17 cellular contexts compared by ENCODE assay signal in the genomic region with DNA sequence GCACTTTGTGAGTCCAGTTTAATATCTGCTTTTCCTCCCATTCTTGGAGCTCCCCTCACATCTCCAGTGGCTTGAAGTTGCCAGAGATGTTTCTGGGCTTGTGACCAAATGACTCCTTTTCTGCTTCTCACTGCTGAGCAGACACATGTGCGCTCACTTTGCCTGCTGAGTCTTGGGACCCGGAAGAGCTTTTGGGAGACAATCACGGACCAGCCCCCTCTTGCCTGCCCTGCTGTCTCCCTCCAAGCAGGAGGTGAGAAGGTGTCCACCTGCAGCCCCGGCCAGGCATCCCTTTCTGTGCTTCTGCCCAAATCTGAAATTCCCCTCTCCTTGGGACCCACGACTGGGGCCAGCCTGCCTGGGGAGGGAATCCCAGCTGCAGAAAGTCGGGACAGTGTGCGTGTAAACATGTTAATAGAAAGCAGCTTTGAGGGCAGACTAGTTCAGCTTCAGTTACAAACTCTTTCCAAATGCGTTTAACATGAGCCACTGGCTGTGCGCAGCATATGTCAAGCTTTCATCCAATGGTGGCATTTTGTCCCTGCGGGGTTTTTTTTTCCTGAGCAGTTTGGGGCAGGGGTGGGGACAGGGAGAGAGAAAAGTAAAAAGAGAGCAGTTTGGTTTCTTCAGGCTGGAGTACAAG. TPM values are rescaled to one million over a fixed set of nuclear protein-coding genes. Genes with fewer than 3 reads are reported as not detected.
DNase-seq lines count a peak whose midpoint lies in the region; ATAC-seq and TF ChIP-seq lines count a peak whose summit lies in the region.
"Had no signal": no experiment of that assay in that cellular context is flagged by ENCODE, and none has a peak within 500 bp of the region (broad histone marks: within the 10 kb centered on the region; RNA-seq: fewer than 3 reads in every experiment).

No MANE protein-coding gene starts in this region.

- WGBS in GM23248 (ENCODE audit: low coverage in 1 of 2, low lambda C conversion rate in 2 of 2, missing lambda C conversion rate in 2 of 2), 2 experiments = 16 to 18% methylated on average over 10 of the region's 10 CpGs

- H4K20me1 ChIP-seq in GM23248 (ENCODE audit: insufficient read depth) (no peaks in the 10 kb centered on the region), PC-9 (ENCODE audit: insufficient read depth) (no peaks in the 10 kb centered on the region)
- H4K20me1 ChIP-seq: BLaER1 had no signal

- TF ChIP-seq CTCF in dorsolateral prefrontal cortex (IDR thresholded peaks at IDR 0.05 in 54 of 56, conservative IDR thresholded peaks at IDR 0.05 in 2 of 56; ENCODE audit: low read depth in 1 of 56, partially characterized antibody in 56 of 56) = no peak
- no peak for TF ChIP-seq CTCF in lower lobe of right lung (IDR thresholded peaks at IDR 0.05)
- TF ChIP-seq CTCF in PC-9 (conservative IDR thresholded peaks at IDR 0.05) = no peak

- peak; percentile 91 for DNase-seq in GM23248
- DNase-seq in dorsolateral prefrontal cortex = peak in 2 of 10 donors; percentile 25 to 29
- DNase-seq in lower lobe of right lung = peak; percentile 32
- DNase-seq in substantia nigra (lab: John Stamatoyannopoulos, UW) = peak in 3 of 49 donors; percentile 32 to 59 (median 37)
- DNase-seq in activated CD4-positive, alpha-beta T cell treated with anti-CD3 and anti-CD28 coated beads for 4 hours = no peak
- DNase-seq in NCI-H748 (lab: John Stamatoyannopoulos, UW; ENCODE audit: unreplicated experiment) = no peak
- DNase-seq in PC-9 = no peak
- DNase-seq: activated CD8-positive, alpha-beta memory T cell treated with anti-CD3 and anti-CD28 coated beads, Interleukin-2, amount 50 U/mL, for 48 hours; activated naive CD8-positive, alpha-beta T cell treated with anti-CD3 and anti-CD28 coated beads, Interleukin-2, amount 50 U/mL, for 24 hours; EL; HCEC 1CT; NCI-H1417 treated with DMSO at 0.1 percent for 48 hours; NCI-H748 treated with DMSO at 0.1 percent for 48 hours; SJCRH30; small intestine had no signal

- H3K27me3 ChIP-seq in GM23248 (replicated peaks; ENCODE audit: insufficient read depth) (no peaks in the 10 kb centered on the region), dorsolateral prefrontal cortex (no peaks in the 10 kb centered on the region), lower lobe of right lung (ENCODE audit: low read depth) (no peaks in the 10 kb centered on the region), PC-9 (ENCODE audit: insufficient read depth, low read depth) (no peaks in the 10 kb centered on the region)
- H3K27me3 ChIP-seq: BLaER1 had no signal

- H3K4me3 ChIP-seq in GM23248 (no peak overlapping the region), dorsolateral prefrontal cortex (no peak overlapping the region), lower lobe of right lung (no peak overlapping the region), PC-9 (no peak overlapping the region)
- H3K4me3 ChIP-seq: BLaER1, SJCRH30 had no signal

- H3K9me2 ChIP-seq in GM23248 (ENCODE audit: insufficient read depth) (no peaks in the 10 kb centered on the region), PC-9 (ENCODE audit: insufficient read depth) (no peaks in the 10 kb centered on the region)

- POLR2A ChIA-PET in PC-9 (lab: Charles Lee; ENCODE audit: unreplicated experiment) = no interaction called here

- H3K9me3 ChIP-seq in GM23248 (ENCODE audit: low read depth) (no peaks in the 10 kb centered on the region), lower lobe of right lung (no peaks in the 10 kb centered on the region), PC-9 (ENCODE audit: insufficient read depth, low read depth) (no peaks in the 10 kb centered on the region)
- H3K9me3 ChIP-seq: BLaER1, SJCRH30 had no signal

- H3K36me3 ChIP-seq in GM23248 (ENCODE audit: low read depth) (no peaks in the 10 kb centered on the region), lower lobe of right lung (peaks cover 3% of the 10 kb centered on the region), PC-9 (ENCODE audit: low read depth) (no peaks in the 10 kb centered on the region)
- H3K36me3 ChIP-seq: BLaER1, SJCRH30 had no signal

- H3K79me2 ChIP-seq in GM23248 (ENCODE audit: insufficient read depth) (peaks cover 25% of the 10 kb centered on the region), PC-9 (ENCODE audit: low read depth) (no peaks in the 10 kb centered on the region)

- in situ Hi-C loops in GM23248 (cut with MboI) = no loop called here

- peak overlapping the region; percentile 63 for H3K9ac ChIP-seq in GM23248
- H3K9ac ChIP-seq: BLaER1 had no signal

- H3K4me1 ChIP-seq in GM23248 (ENCODE audit: insufficient read depth) = peaks cover 69% of the 10 kb centered on the region
- H3K4me1 ChIP-seq in lower lobe of right lung = peaks cover 18% of the 10 kb centered on the region
- H3K4me1 ChIP-seq in PC-9 (replicated peaks; ENCODE audit: insufficient read depth) = peaks cover 10% of the 10 kb centered on the region
- H3K4me1 ChIP-seq: SJCRH30 had no signal

- H3K4me2 ChIP-seq in GM23248 (ENCODE audit: unreplicated experiment) (peak overlapping the region; percentile 15), PC-9 (no peak overlapping the region)
- H3K4me2 ChIP-seq: BLaER1 had no signal

- intact Hi-C loops in dorsolateral prefrontal cortex (cut with DNase I) = no loop called here
- intact Hi-C loops in lower lobe of right lung (cut with DNase I) = no loop called here
- intact Hi-C loops in PC-9 (cut with micrococcal nuclease; ENCODE audit: unreplicated experiment) = no loop called here

- ATAC-seq in lower lobe of right lung (no peak), HG03139 (IDR thresholded peaks at IDR 0.05; ENCODE audit: unreplicated experiment) (no peak)
- ATAC-seq: activated naive CD8-positive, alpha-beta T cell treated with anti-CD3 and anti-CD28 coated beads, Interleukin-2, amount 50 U/mL, for 24 hours had no signal

- CTCF ChIA-PET in PC-9 (lab: Charles Lee) = no interaction called here

- H2AFZ ChIP-seq in GM23248 = no peak overlapping the region
- H2AFZ ChIP-seq in PC-9 = no peak overlapping the region

- peaks cover 66% of the 10 kb centered on the region for H3F3A ChIP-seq in GM23248 (ENCODE audit: insufficient read depth)
- no peaks in the 10 kb centered on the region for H3F3A ChIP-seq in PC-9 (ENCODE audit: insufficient read depth, low read depth)

- peak overlapping the region; percentile 91 for H3K27ac ChIP-seq in GM23248
- peak overlapping the region in 57 of 59 donors; percentile 1 to 99 (median 76) for H3K27ac ChIP-seq in dorsolateral prefrontal cortex
- H3K27ac ChIP-seq in lower lobe of right lung = no peak overlapping the region
- H3K27ac ChIP-seq in substantia nigra (ENCODE audit: low read depth, low read length, poor library complexity, severe bottlenecking) = peak overlapping the region; percentile 54
- no peak overlapping the region for H3K27ac ChIP-seq in PC-9
- H3K27ac ChIP-seq: BLaER1, SJCRH30 had no signal

- no TSS peak for BruUV-seq in PC-9 (replicated peaks; lab: Mats Ljungman, UMichigan)

RNA-seq across cellular contexts. Expression of gene HTRA1, which starts 31.7 kb away (rescaled TPM):
- total RNA-seq in GM23248 (2014; rRNA removed; shearing (Covaris generic)) = 395 and 405 TPM in 2 replicates
- polyA plus RNA-seq in GM23248 (2016; fragmentation: Nextera tagmentation; extraction: Ambion mirVana) = 220 and 303 TPM in 2 replicates
- total RNA-seq in dorsolateral prefrontal cortex (100 to 1,000 TPM; 154 to 492 (median 263) TPM), lower lobe of right lung (45.3 TPM), PC-9 (2021) (14.9 and 18.0 TPM in 2 replicates)

RNA-seq across cellular contexts. Expression of gene ARMS2, which starts 38.6 kb away (rescaled TPM):
- total RNA-seq in GM23248 (2014; rRNA removed; shearing (Covaris generic)) = not detected in 2 replicates
- polyA plus RNA-seq in GM23248 (2016; fragmentation: Nextera tagmentation; extraction: Ambion mirVana) = not detected in 2 replicates
- total RNA-seq in dorsolateral prefrontal cortex (1 to 10 TPM in 1 of 120 experiments, under 1 TPM in 8, not detected in 111; 0.63 to 2.1 (median 0.83) TPM), lower lobe of right lung (not detected), PC-9 (2021) (not detected in 2 replicates)
- total RNA-seq: SJCRH30 had no signal
- polyA plus RNA-seq: small intestine had no signal

Comparison
In these comparisons a context has a peak if more than half of its experiments do, and no peak if none do; other contexts are left out.
1. DNase-seq: peak in GM23248 (single experiment) and lower lobe of right lung (single experiment); none in activated CD4-positive, alpha-beta T cell treated with anti-CD3 and anti-CD28 coated beads for 4 hours (0 of 2), NCI-H748 (single experiment) and PC-9 (0 of 2).
2. H3K27ac ChIP-seq: peak in GM23248 (single experiment), dorsolateral prefrontal cortex (57 of 59) and substantia nigra (single experiment); none in lower lobe of right lung (single experiment) and PC-9 (single experiment).